1 cellular context compared by ENCODE assay signal in genomic region chr12:39441963-39442894, GRCh38.
A peak's percentile ranks its signal among the peaks of the same experiment; 100 is the strongest.
TF ChIP-seq lines count a peak whose summit lies in the region.

No MANE protein-coding gene starts in this region.

TF ChIP-seq in HEK293, 187 proteins besides CTCF, POLR2A, EP300 and RAD21 (continued from another document):
- TF ChIP-seq GLI4 (tag by site-specific recombination; IDR thresholded peaks at IDR 0.05) (no peak), ZNF112 (tag by site-specific recombination; IDR thresholded peaks at IDR 0.05) (no peak), ZNF221 (tag by site-specific recombination; IDR thresholded peaks at IDR 0.05; ENCODE audit: borderline replicate concordance) (no peak), ZNF324 (tag by site-specific recombination; IDR thresholded peaks at IDR 0.05) (no peak), PRDM6 (tag by site-specific recombination; IDR thresholded peaks at IDR 0.05) (no peak), PRDM4 (tag by site-specific recombination; IDR thresholded peaks at IDR 0.05) (no peak), ZNF16 (tag by site-specific recombination; IDR thresholded peaks at IDR 0.05; ENCODE audit: low read depth) (no peak), ZFP41 (tag by site-specific recombination; IDR thresholded peaks at IDR 0.05; ENCODE audit: borderline replicate concordance) (no peak), ZNF10 (tag by site-specific recombination; IDR thresholded peaks at IDR 0.05) (no peak), ZNF768 (tag by site-specific recombination; IDR thresholded peaks at IDR 0.05) (no peak), ZNF629 (tag by site-specific recombination; IDR thresholded peaks at IDR 0.05) (no peak), ZNF184 (tag by site-specific recombination; IDR thresholded peaks at IDR 0.05) (no peak), ZNF701 (tag by site-specific recombination; IDR thresholded peaks at IDR 0.05) (no peak), ZNF138 (tag by site-specific recombination; IDR thresholded peaks at IDR 0.05; ENCODE audit: borderline replicate concordance) (no peak), ZNF169 (tag by site-specific recombination; IDR thresholded peaks at IDR 0.05) (no peak), ZEB2 (tag by site-specific recombination; IDR thresholded peaks at IDR 0.05) (0 out of 2 replicates have a peak, but pooled peaks have one; percentile 34), ZNF114 (tag by site-specific recombination; IDR thresholded peaks at IDR 0.05) (no peak), ZBTB6 (tag by site-specific recombination; IDR thresholded peaks at IDR 0.05) (no peak)
